Comparison of ENCODE assay signal across 8 cellular contexts in genomic region chr10:70494536-70494935, GRCh38. TPM values are rescaled to one million over a fixed set of nuclear protein-coding genes. Genes with fewer than 3 reads are reported as not detected.
DNase-seq lines count a peak whose midpoint lies in the region; ATAC-seq and TF ChIP-seq lines count a peak whose summit lies in the region.
"Had no signal": no experiment of that assay in that cellular context is flagged by ENCODE, and none has a peak within 500 bp of the region (broad histone marks: within the 10 kb centered on the region; RNA-seq: fewer than 3 reads in every experiment).

No MANE protein-coding gene starts in this region.

- intact Hi-C loops in adrenal gland (cut with DNase I) = no loop called here

- ATAC-seq in GM19452 (IDR thresholded peaks at IDR 0.05; ENCODE audit: unreplicated experiment) (peak; percentile 31), HG03565 (IDR thresholded peaks at IDR 0.05; ENCODE audit: unreplicated experiment) (no peak), HG03135 (IDR thresholded peaks at IDR 0.05; ENCODE audit: unreplicated experiment) (no peak)

- peak; percentile 72 for DNase-seq in Jurkat, Clone E6-1 (ENCODE audit: low read depth, low spot score)
- no peak for DNase-seq in adrenal gland
- DNase-seq in stimulated activated CD8-positive, alpha-beta memory T cell treated with anti-CD3 and anti-CD28 coated beads, Interleukin-15, amount 100 ng/mL, for 48 hours (ENCODE audit: low read depth in 2 of 2) = peak; percentile 48 to 50
- no peak for DNase-seq in activated effector memory CD4-positive, alpha-beta T cell treated with Interleukin-2 at 50 U/mL for 16 hours
- DNase-seq: left lung had no signal

- peak overlapping the region; percentile 1 for H3K4me3 ChIP-seq in Jurkat, Clone E6-1 (ENCODE audit: low read length)
- H3K4me3 ChIP-seq in adrenal gland = no peak overlapping the region
- H3K4me3 ChIP-seq: left lung had no signal

- no peak for TF ChIP-seq POLR2A in adrenal gland (IDR thresholded peaks at IDR 0.05)

- H3K27me3 ChIP-seq in adrenal gland = no peaks in the 10 kb centered on the region
- H3K27me3 ChIP-seq: left lung had no signal

- TF ChIP-seq CTCF in adrenal gland (IDR thresholded peaks at IDR 0.05) = no peak

- H3K9me3 ChIP-seq in adrenal gland (replicated peaks in 1 of 3) = no peaks in the 10 kb centered on the region
- H3K9me3 ChIP-seq: left lung had no signal

- H3K27ac ChIP-seq in adrenal gland = peak overlapping the region in 4 of 5 donors; percentile 12 to 89 (median 57)

- peaks cover 0 to 13% of the 10 kb centered on the region in 2 donors for H3K4me1 ChIP-seq in adrenal gland (replicated peaks in 1 of 2)

- 61 to 65% (median 63%) methylated on average over 6 to 8 of the region's 8 CpGs for WGBS in adrenal gland, 4 donors

- no peaks in the 10 kb centered on the region for H3K36me3 ChIP-seq in adrenal gland (replicated peaks in 1 of 2)
- H3K36me3 ChIP-seq: left lung had no signal

RNA-seq across cellular contexts. Expression of gene PALD1, which starts 16.0 kb away (rescaled TPM):
- polyA plus RNA-seq in Jurkat, Clone E6-1 (2012; ENCODE audit: insufficient read depth, insufficient read length) = 8.4 TPM
- 10 to 100 TPM in 4 of 8 donors, 1 to 10 TPM in 4; 4.5 to 16.2 (median 9.3) TPM for total RNA-seq in adrenal gland
- 1 to 10 TPM; 2.0 to 7.6 (median 5.5) TPM for polyA plus RNA-seq in adrenal gland

RNA-seq across cellular contexts. Expression of gene NODAL, which starts 53.1 kb away (rescaled TPM):
- polyA plus RNA-seq in Jurkat, Clone E6-1 (2012; ENCODE audit: insufficient read depth, insufficient read length) = not detected
- total RNA-seq in adrenal gland = not detected
- polyA plus RNA-seq in adrenal gland = not detected
- total RNA-seq: left lung had no signal

Comparison
In these comparisons a context has a peak if more than half of its experiments do, and no peak if none do; other contexts are left out.
1. DNase-seq: peak in Jurkat, Clone E6-1 (single experiment) and stimulated activated CD8-positive, alpha-beta memory T cell treated with anti-CD3 and anti-CD28 coated beads, Interleukin-15, amount 100 ng/mL, for 48 hours (2 of 2); none in adrenal gland (0 of 7) and activated effector memory CD4-positive, alpha-beta T cell treated with Interleukin-2 at 50 U/mL for 16 hours (single experiment).